ENCODE assay signal across 11 cellular contexts in genomic region chr15:68285243-68285980, GRCh38. TPM values are rescaled to one million over a fixed set of nuclear protein-coding genes. Genes with fewer than 3 reads are reported as not detected.
A peak's percentile ranks its signal among the peaks of the same experiment; 100 is the strongest.
DNase-seq lines count a peak whose midpoint lies in the region; ATAC-seq, FAIRE-seq and TF ChIP-seq lines count a peak whose summit lies in the region.
"Had no signal": no experiment of that assay in that cellular context is flagged by ENCODE, and none has a peak within 500 bp of the region (broad histone marks: within the 10 kb centered on the region; RNA-seq: fewer than 3 reads in every experiment).

No MANE protein-coding gene starts in this region.

- no peak for TF ChIP-seq CTCF in GM23338 (conservative IDR thresholded peaks at IDR 0.05; ENCODE audit: low read depth in 2 of 2)
- TF ChIP-seq CTCF in brain (conservative IDR thresholded peaks at IDR 0.05), result no peak
- no peak for TF ChIP-seq CTCF in neutrophil (IDR thresholded peaks at IDR 0.05)

- H3K4me1 Mint-ChIP-seq in GM23338 (peaks cover 67% of the 10 kb centered on the region), brain (peaks cover 81% of the 10 kb centered on the region)

- peak overlapping the region; percentile 11; the same call in 1 of the 2 replicates for H3K27ac ChIP-seq in GM23338 (ENCODE audit: low read depth)
- peak overlapping the region; percentile 58 for H3K27ac ChIP-seq in neutrophil

- H4K20me1 ChIP-seq in GM23338 (replicated peaks; ENCODE audit: insufficient read depth), result peaks cover 40% of the 10 kb centered on the region

- DNase-seq in GM23338 (ENCODE audit: low spot score) (peak; percentile 56), NCI-H1105 (lab: John Stamatoyannopoulos, UW) (peak; percentile 40), GM12892 (ENCODE audit: insufficient read length) (no peak)
- DNase-seq: esophagus squamous epithelium, nephron progenitor cell, PC-3 had no signal

- no peak overlapping the region for H2AFZ ChIP-seq in GM23338

- H3K9me3 Mint-ChIP-seq in GM23338, result peaks cover 10% of the 10 kb centered on the region; the same call in 2 of the 3 replicates
- peaks cover 0 to 13% (median 5%) of the 10 kb centered on the region in 5 experiments for H3K9me3 Mint-ChIP-seq in brain

- peak overlapping the region; percentile 16; the same call in 1 of the 2 replicates for H3K4me2 ChIP-seq in GM23338

- no peaks in the 10 kb centered on the region for H3K27me3 ChIP-seq in GM23338 (ENCODE audit: insufficient read depth)
- H3K27me3 ChIP-seq in neutrophil, result no peaks in the 10 kb centered on the region
- H3K27me3 ChIP-seq: esophagus squamous epithelium had no signal

- no peaks in the 10 kb centered on the region; the same call in 1 of the 2 replicates for H3F3A ChIP-seq in GM23338 (replicated peaks; ENCODE audit: low read depth)

- H3K4me1 ChIP-seq in GM23338 (ENCODE audit: insufficient read depth) (peaks cover 68% of the 10 kb centered on the region), neutrophil (ENCODE audit: control insufficient read depth in 1 of 2, insufficient read depth in 1 of 2, low read depth in 1 of 2, low read length in 1 of 2) (peaks cover 44 to 48% of the 10 kb centered on the region in 2 experiments)

- ATAC-seq in GM23338, result peak; percentile 42; the same call in 2 of the 3 replicates
- ATAC-seq in GM21737 (IDR thresholded peaks at IDR 0.05; ENCODE audit: unreplicated experiment), result no peak
- ATAC-seq in HG03039 (IDR thresholded peaks at IDR 0.05; ENCODE audit: unreplicated experiment), result no peak
- ATAC-seq: PC-3 had no signal

- FAIRE-seq in GM12892 (lab: Jason Lieb, UNC), result no peak
- FAIRE-seq: astrocyte had no signal

- peaks cover 100% of the 10 kb centered on the region for H3K79me2 ChIP-seq in GM23338 (replicated peaks; ENCODE audit: insufficient read depth)

- TF ChIP-seq POLR2A in GM12892 (IDR thresholded peaks at IDR 0.05; ENCODE audit: low read depth, low read length), result no peak

- 0 out of 2 replicates have a peak overlapping the region, but pooled peaks have one; percentile 6 for H3K4me3 ChIP-seq in GM23338
- H3K4me3 ChIP-seq in neutrophil (ENCODE audit: low read depth in 1 of 2, low read length in 1 of 2), result no peak overlapping the region
- H3K4me3 ChIP-seq: esophagus squamous epithelium had no signal

- H3K36me3 ChIP-seq in GM23338 (ENCODE audit: insufficient read depth) (peaks cover 5% of the 10 kb centered on the region; the same call in 1 of the 2 replicates), neutrophil (peaks cover 10% of the 10 kb centered on the region)

- H3K36me3 Mint-ChIP-seq in GM23338 (ENCODE audit: low read depth) (peaks cover 35% of the 10 kb centered on the region), brain (peaks cover 76% of the 10 kb centered on the region)

- no peaks in the 10 kb centered on the region for H3K9me3 ChIP-seq in neutrophil
- H3K9me3 ChIP-seq: esophagus squamous epithelium had no signal

- H3K27me3 Mint-ChIP-seq in GM23338 (ENCODE audit: insufficient read depth, low read depth, poor library complexity) (peaks cover 6% of the 10 kb centered on the region), brain (no peaks in the 10 kb centered on the region)

- no peaks in the 10 kb centered on the region for H3K9me2 ChIP-seq in GM23338 (ENCODE audit: insufficient read depth)

- no peak overlapping the region for H3K27ac Mint-ChIP-seq in GM23338
- H3K27ac Mint-ChIP-seq in brain, result peak overlapping the region in 1 of 5 experiments; percentile 70
- H3K27ac Mint-ChIP-seq: nephron progenitor cell had no signal

- H3K4me3 Mint-ChIP-seq in GM23338 (peak overlapping the region; percentile 33; the same call in 1 of the 3 replicates), brain (peak overlapping the region in 3 of 5 experiments; percentile 4 to 55 (median 23))
- H3K4me3 Mint-ChIP-seq: nephron progenitor cell had no signal

TF ChIP-seq in GM23338, 12 proteins besides CTCF, POLR2A, EP300 and RAD21:
- TF ChIP-seq ZNF114 (CRISPR knock-in tag; IDR thresholded peaks at IDR 0.05) (no peak), POLR2AphosphoS5 (IDR thresholded peaks at IDR 0.05; ENCODE audit: low read depth) (no peak), NANOG (IDR thresholded peaks at IDR 0.05; ENCODE audit: borderline replicate concordance) (no peak), STAT1 (IDR thresholded peaks at IDR 0.05; ENCODE audit: unreplicated experiment) (no peak), EZH2 (IDR thresholded peaks at IDR 0.05; ENCODE audit: low read depth, unreplicated experiment) (no peak), ETS1 (IDR thresholded peaks at IDR 0.05) (no peak), JUNB (IDR thresholded peaks at IDR 0.05; ENCODE audit: unreplicated experiment) (no peak)

RNA-seq across cellular contexts. Expression of gene FEM1B, which starts 7.9 kb away (rescaled TPM):
- 82.0 and 82.4 TPM in 2 replicates for total RNA-seq in GM23338 (2014; rRNA removed; shearing (Covaris generic))
- 11.6 and 13.0 TPM in 2 replicates for polyA plus RNA-seq in GM23338 (2016; fragmentation: Nextera tagmentation; extraction: Ambion mirVana)
- 15.5 TPM for polyA plus RNA-seq in brain (ENCODE audit: insufficient read depth, low read depth, low replicate concordance)
- polyA plus RNA-seq in GM12892 (2012; ENCODE audit: missing spikeins), result 11.4 TPM

RNA-seq across cellular contexts. Expression of gene CLN6, which starts 55.9 kb away (rescaled TPM):
- 69.5 and 87.4 TPM in 2 replicates for total RNA-seq in GM23338 (2014; rRNA removed; shearing (Covaris generic))
- 20.0 and 20.7 TPM in 2 replicates for polyA plus RNA-seq in GM23338 (2016; fragmentation: Nextera tagmentation; extraction: Ambion mirVana)
- 21.5 TPM for polyA plus RNA-seq in brain (ENCODE audit: insufficient read depth, low read depth, low replicate concordance)
- polyA plus RNA-seq in GM12892 (2012; ENCODE audit: missing spikeins), result 27.6 TPM
